23 cellular contexts compared by ENCODE assay signal in genomic region chr2:867296-867695, GRCh38.
DNase-seq lines count a peak whose midpoint lies in the region; ATAC-seq and TF ChIP-seq lines count a peak whose summit lies in the region.
"Had no signal": no experiment of that assay in that cellular context is flagged by ENCODE, and none has a peak within 500 bp of the region (broad histone marks: within the 10 kb centered on the region; RNA-seq: fewer than 3 reads in every experiment).

No MANE protein-coding gene starts in this region.

- CTCF ChIA-PET in A673 (lab: Charles Lee) (no interaction called here), Caco-2 (lab: Charles Lee) (no interaction called here)
- CTCF ChIA-PET in activated CD4-positive, alpha-beta memory T cell treated with anti-CD3 and anti-CD28 coated beads for 36 hours (lab: Charles Lee): no interaction called here

- DNase-seq in A673 (ENCODE audit: low spot score) (no peak), endothelial cell (ENCODE audit: low spot score) (no peak), GM10266 (ENCODE audit: extremely low spot score) (no peak), Caco-2 (no peak)
- DNase-seq in activated CD4-positive, alpha-beta memory T cell treated with anti-CD3 and anti-CD28 coated beads for 36 hours: no peak
- DNase-seq: CD4-positive, CD25-positive, alpha-beta regulatory T cell; GOT3; HCEC 1CT; Karpas-422; NCI-H1105; NCI-H1436 treated with DMSO at 0.1 percent for 48 hours; NCI-H187 treated with DMSO at 0.1 percent for 48 hours; NCI-H2107; NCI-H446; NCI-H524 treated with DMSO at 0.1 percent for 48 hours; NCI-H774; SIG-M5; SK-N-SH had no signal

- H3K27ac Mint-ChIP-seq in endothelial cell (ENCODE audit: unreplicated experiment) (peak overlapping the region; percentile 70), nephron (peak overlapping the region; percentile 25 to 80 (median 45)), Caco-2 (ENCODE audit: unreplicated experiment) (no peak overlapping the region)
- H3K27ac Mint-ChIP-seq in activated CD4-positive, alpha-beta memory T cell treated with anti-CD3 and anti-CD28 coated beads for 36 hours: no peak overlapping the region
- H3K27ac Mint-ChIP-seq: CD4-positive, CD25-positive, alpha-beta regulatory T cell had no signal

- H3K4me1 ChIP-seq in A673 (ENCODE audit: insufficient read depth, low read length, poor library complexity, severe bottlenecking) (no peaks in the 10 kb centered on the region), Loucy (ENCODE audit: insufficient read depth, low read length, poor library complexity, severe bottlenecking) (peaks cover 24% of the 10 kb centered on the region), Caco-2 (no peaks in the 10 kb centered on the region)

- H3K27ac ChIP-seq in A673 (ENCODE audit: low read depth, low read length, poor library complexity, severe bottlenecking): no peak overlapping the region
- H3K27ac ChIP-seq: BLaER1 had no signal

- H3K36me3 ChIP-seq in A673 (ENCODE audit: insufficient read depth, low read length, poor library complexity, severe bottlenecking) (no peaks in the 10 kb centered on the region), Loucy (ENCODE audit: insufficient read depth, low read length) (no peaks in the 10 kb centered on the region), Caco-2 (ENCODE audit: control insufficient read depth, insufficient read depth, low read length) (no peaks in the 10 kb centered on the region)
- H3K36me3 ChIP-seq: BLaER1 had no signal

- H3K27me3 Mint-ChIP-seq in endothelial cell (ENCODE audit: unreplicated experiment) (peaks cover 9% of the 10 kb centered on the region), nephron (ENCODE audit: low read depth) (peaks cover 43% of the 10 kb centered on the region), Caco-2 (ENCODE audit: insufficient read depth, unreplicated experiment) (peaks cover 20% of the 10 kb centered on the region)
- H3K27me3 Mint-ChIP-seq in activated CD4-positive, alpha-beta memory T cell treated with anti-CD3 and anti-CD28 coated beads for 36 hours: peaks cover 12% of the 10 kb centered on the region

- intact Hi-C loops in A673 (cut with micrococcal nuclease; ENCODE audit: unreplicated experiment): no loop called here
- intact Hi-C loops in Caco-2 (cut with micrococcal nuclease; ENCODE audit: unreplicated experiment): no loop called here
- intact Hi-C loops in activated CD4-positive, alpha-beta memory T cell treated with anti-CD3 and anti-CD28 coated beads for 36 hours (cut with micrococcal nuclease): no loop called here

- H3K4me1 Mint-ChIP-seq in endothelial cell (ENCODE audit: unreplicated experiment): peaks cover 39% of the 10 kb centered on the region
- peaks cover 41% of the 10 kb centered on the region for H3K4me1 Mint-ChIP-seq in nephron
- peaks cover 8% of the 10 kb centered on the region for H3K4me1 Mint-ChIP-seq in Caco-2 (ENCODE audit: low read depth, unreplicated experiment)
- H3K4me1 Mint-ChIP-seq in activated CD4-positive, alpha-beta memory T cell treated with anti-CD3 and anti-CD28 coated beads for 36 hours (ENCODE audit: low read depth): peaks cover 3% of the 10 kb centered on the region
- H3K4me1 Mint-ChIP-seq: CD4-positive, CD25-positive, alpha-beta regulatory T cell had no signal

- peak overlapping the region; percentile 39 for H3K4me3 Mint-ChIP-seq in endothelial cell (ENCODE audit: unreplicated experiment)
- H3K4me3 Mint-ChIP-seq in nephron: no peak overlapping the region
- no peak overlapping the region for H3K4me3 Mint-ChIP-seq in Caco-2 (ENCODE audit: unreplicated experiment)
- no peak overlapping the region for H3K4me3 Mint-ChIP-seq in activated CD4-positive, alpha-beta memory T cell treated with anti-CD3 and anti-CD28 coated beads for 36 hours
- H3K4me3 Mint-ChIP-seq: CD4-positive, CD25-positive, alpha-beta regulatory T cell had no signal

- H3K9me3 Mint-ChIP-seq in endothelial cell (ENCODE audit: unreplicated experiment) (no peaks in the 10 kb centered on the region), nephron (no peaks in the 10 kb centered on the region), Caco-2 (ENCODE audit: unreplicated experiment) (no peaks in the 10 kb centered on the region)
- no peaks in the 10 kb centered on the region for H3K9me3 Mint-ChIP-seq in activated CD4-positive, alpha-beta memory T cell treated with anti-CD3 and anti-CD28 coated beads for 36 hours

- H3K4me3 ChIP-seq in A673 (ENCODE audit: low read depth, low read length, poor library complexity, severe bottlenecking) (no peak overlapping the region), Loucy (ENCODE audit: low read length, poor library complexity, severe bottlenecking) (no peak overlapping the region), Caco-2 (ENCODE audit: low read depth, low read length) (no peak overlapping the region)
- H3K4me3 ChIP-seq: BLaER1 had no signal

- H3F3A ChIP-seq in Loucy (ENCODE audit: low read depth): no peaks in the 10 kb centered on the region

- TF ChIP-seq CTCF in A673 (conservative IDR thresholded peaks at IDR 0.05; ENCODE audit: low read depth, low read length) (no peak), Loucy (conservative IDR thresholded peaks at IDR 0.05; ENCODE audit: low read length) (no peak), endothelial cell (IDR thresholded peaks at IDR 0.05; ENCODE audit: unreplicated experiment) (no peak), nephron (IDR thresholded peaks at IDR 0.05; ENCODE audit: unreplicated experiment in 3 of 3) (no peak), GM10266 (IDR thresholded peaks at IDR 0.05; ENCODE audit: control insufficient read depth, insufficient read depth, low read depth, missing control alignments) (no peak), Caco-2 (IDR thresholded peaks at IDR 0.05; ENCODE audit: insufficient read depth in 1 of 2, low read depth in 1 of 2, low read length in 1 of 2, severe bottlenecking in 1 of 2, unreplicated experiment in 1 of 2) (no peak)

- ATAC-seq in HG03442 (IDR thresholded peaks at IDR 0.05; ENCODE audit: unreplicated experiment): no peak
- ATAC-seq: HepG2 had no signal

- H3K36me3 Mint-ChIP-seq in endothelial cell (ENCODE audit: low read depth, unreplicated experiment) (peaks cover 3% of the 10 kb centered on the region), nephron (ENCODE audit: low read depth) (no peaks in the 10 kb centered on the region), Caco-2 (ENCODE audit: insufficient read depth, unreplicated experiment) (no peaks in the 10 kb centered on the region)
- no peaks in the 10 kb centered on the region for H3K36me3 Mint-ChIP-seq in activated CD4-positive, alpha-beta memory T cell treated with anti-CD3 and anti-CD28 coated beads for 36 hours
- H3K36me3 Mint-ChIP-seq: CD4-positive, CD25-positive, alpha-beta regulatory T cell had no signal

- BruUV-seq in A673 (replicated peaks; lab: Mats Ljungman, UMichigan): TSS peak; percentile 78
- BruUV-seq in Caco-2 (replicated peaks; lab: Mats Ljungman, UMichigan): no TSS peak

- H3K9me3 ChIP-seq in A673 (ENCODE audit: low read depth, low read length, poor library complexity, severe bottlenecking): no peaks in the 10 kb centered on the region
- no peaks in the 10 kb centered on the region for H3K9me3 ChIP-seq in Loucy (ENCODE audit: insufficient read depth, low read depth, low read length)
- H3K9me3 ChIP-seq in Caco-2: no peaks in the 10 kb centered on the region
- H3K9me3 ChIP-seq: BLaER1, SK-N-SH had no signal

- no peaks in the 10 kb centered on the region for H3K79me2 ChIP-seq in Loucy (ENCODE audit: insufficient read depth, low read length)

- no peaks in the 10 kb centered on the region for H3K9me2 ChIP-seq in Loucy (replicated peaks; ENCODE audit: low read depth, low read length)
- H3K9me2 ChIP-seq: SK-N-SH had no signal

- H4K20me1 ChIP-seq in Loucy (ENCODE audit: insufficient read depth, low read length, poor library complexity, severe bottlenecking): no peaks in the 10 kb centered on the region
- H4K20me1 ChIP-seq: BLaER1 had no signal

- H2AFZ ChIP-seq in Loucy (ENCODE audit: low read length): peak overlapping the region; percentile 66

- POLR2A ChIA-PET in A673 (lab: Charles Lee; ENCODE audit: low non-redundant PET) (no interaction called here), Caco-2 (lab: Charles Lee) (no interaction called here)
- POLR2A ChIA-PET in activated CD4-positive, alpha-beta memory T cell treated with anti-CD3 and anti-CD28 coated beads for 36 hours (lab: Charles Lee): no interaction called here

- peak overlapping the region; percentile 6 for H3K9ac ChIP-seq in Loucy (ENCODE audit: low read depth, low read length, poor library complexity, severe bottlenecking)
- H3K9ac ChIP-seq: BLaER1, SK-N-SH had no signal

- H3K27me3 ChIP-seq in A673 (replicated peaks; ENCODE audit: insufficient read depth, low read depth, low read length, poor library complexity) (no peaks in the 10 kb centered on the region), Loucy (ENCODE audit: insufficient read depth, low read length, poor library complexity, severe bottlenecking) (no peaks in the 10 kb centered on the region), Caco-2 (replicated peaks; ENCODE audit: control insufficient read depth, insufficient read depth, low read length) (no peaks in the 10 kb centered on the region)
- H3K27me3 ChIP-seq: BLaER1 had no signal

- no peak overlapping the region for H3K4me2 ChIP-seq in Loucy (ENCODE audit: low read depth, low read length, poor library complexity, severe bottlenecking)
- H3K4me2 ChIP-seq: SK-N-SH had no signal

Comparison
In these comparisons a context has a peak if more than half of its experiments do, and no peak if none do; other contexts are left out.
1. H3K27ac Mint-ChIP-seq: peak in endothelial cell (single experiment) and nephron (3 of 3); none in Caco-2 (single experiment) and activated CD4-positive, alpha-beta memory T cell treated with anti-CD3 and anti-CD28 coated beads for 36 hours (single experiment).